Comparison of ENCODE assay signal across 36 cellular contexts in the genomic region with DNA sequence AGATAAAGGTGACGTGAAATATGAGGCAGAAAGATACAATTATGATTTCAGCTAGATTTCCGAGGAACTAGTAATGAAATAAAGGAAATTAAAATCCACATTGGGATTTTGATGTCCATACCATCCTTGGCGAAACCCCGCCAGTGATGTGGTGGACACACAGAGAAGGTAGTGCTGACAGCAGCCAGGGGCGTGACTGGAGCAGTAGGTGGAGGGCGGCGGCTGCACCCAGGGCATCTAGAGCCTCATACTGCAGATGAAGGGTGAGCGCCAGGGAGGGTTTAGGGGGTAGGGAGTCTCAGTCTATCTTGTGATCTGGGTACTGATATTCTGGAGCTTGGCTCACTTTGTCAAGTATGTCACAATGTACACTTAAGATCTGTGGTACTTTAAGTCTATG.
"Had no signal": no experiment of that assay in that cellular context is flagged by ENCODE, and none has a peak within 500 bp of the region (broad histone marks: within the 10 kb centered on the region; RNA-seq: fewer than 3 reads in every experiment).

No MANE protein-coding gene starts in this region.

- H3K4me1 ChIP-seq: adrenal gland, body of pancreas, breast epithelium had no signal

- H3K27ac Mint-ChIP-seq: activated B cell treated with CpG ODN at 0.5 μM for 24 hours; activated CD4-positive, alpha-beta memory T cell treated with anti-CD3 and anti-CD28 coated beads for 36 hours; activated CD4-positive, alpha-beta T cell treated with anti-CD3 and anti-CD28 coated beads, Interleukin-2, amount 10 ng/mL, durations not matched to agents 24 days and 14 days; activated CD8-positive, alpha-beta T cell treated with anti-CD3 and anti-CD28 coated beads for 36 hours; activated naive CD4-positive, alpha-beta T cell treated with anti-CD3 and anti-CD28 coated beads for 36 hours; activated naive CD4-positive, alpha-beta T cell treated with anti-CD3 and anti-CD28 coated beads, Interleukin-2, amount 50 U/mL, for 72 hours; activated naive CD8-positive, alpha-beta T cell treated with anti-CD3 and anti-CD28 coated beads for 36 hours; activated T-cell treated with anti-CD3 and anti-CD28 coated beads, Interleukin-2, amount 50 U/mL, for 72 hours; activated T-helper 1 cell treated with anti-CD3 and anti-CD28 coated beads, Interleukin-12 subunit alpha, Interleukin-12 subunit beta, Interleukin-2, Interleukin-4 antibody, amounts not matched to agents 30 ng/mL and 10 ng/mL and 1 ng/mL, durations not matched to agents 14 hours and 24 hours and 36 hours; activated T-helper 17 cell treated with anti-CD3 and anti-CD28 coated beads, Interleukin-2, amount 50 U/mL, for 72 hours; T-helper 1 cell treated with Interleukin-12 subunit alpha and Interleukin-12 subunit beta and Interleukin-4 antibody, amounts not matched to agents 30 μg/mL and 1 μg/mL, for 36 hours; T-helper 2 cell treated with Interferon-gamma antibody and Interleukin-4, amounts not matched to agents 5 μg/mL and 100 μg/mL, for 36 hours had no signal

- H3K36me3 Mint-ChIP-seq: activated CD4-positive, alpha-beta memory T cell treated with anti-CD3 and anti-CD28 coated beads for 36 hours; activated naive CD8-positive, alpha-beta T cell treated with anti-CD3 and anti-CD28 coated beads for 36 hours had no signal

- H3K36me3 ChIP-seq: adrenal gland, brain microvascular endothelial cell, breast epithelium had no signal

- H3K4me3 Mint-ChIP-seq: activated B cell treated with CpG ODN at 0.5 μM for 24 hours; activated CD4-positive, alpha-beta memory T cell treated with anti-CD3 and anti-CD28 coated beads for 36 hours; activated CD4-positive, alpha-beta T cell treated with anti-CD3 and anti-CD28 coated beads, Interleukin-2, amount 10 ng/mL, durations not matched to agents 24 days and 14 days; activated CD8-positive, alpha-beta T cell treated with anti-CD3 and anti-CD28 coated beads for 36 hours; activated naive CD4-positive, alpha-beta T cell treated with anti-CD3 and anti-CD28 coated beads for 36 hours; activated naive CD8-positive, alpha-beta T cell treated with anti-CD3 and anti-CD28 coated beads for 36 hours; activated T-cell treated with anti-CD3 and anti-CD28 coated beads, Interleukin-2, amount 50 U/mL, for 4 hours; activated T-cell treated with anti-CD3 and anti-CD28 coated beads, Interleukin-2, amount 50 U/mL, for 72 hours; activated T-helper 1 cell treated with anti-CD3 and anti-CD28 coated beads, Interleukin-12 subunit alpha, Interleukin-12 subunit beta, Interleukin-2, Interleukin-4 antibody, amounts not matched to agents 30 ng/mL and 10 ng/mL and 1 ng/mL, durations not matched to agents 14 hours and 24 hours and 36 hours; activated T-helper 17 cell treated with anti-CD3 and anti-CD28 coated beads, Interleukin-2, amount 50 U/mL, for 72 hours; T-helper 1 cell treated with Interleukin-12 subunit alpha and Interleukin-12 subunit beta and Interleukin-4 antibody, amounts not matched to agents 30 μg/mL and 1 μg/mL, for 36 hours; T-helper 2 cell treated with Interferon-gamma antibody and Interleukin-4, amounts not matched to agents 5 μg/mL and 100 μg/mL, for 36 hours had no signal

- H3K27ac ChIP-seq: adrenal gland, body of pancreas, brain microvascular endothelial cell, breast epithelium, VCaP had no signal

- H3K4me3 ChIP-seq: adrenal gland, body of pancreas, breast epithelium had no signal

- H3K27me3 ChIP-seq: adrenal gland, body of pancreas, brain microvascular endothelial cell, breast epithelium had no signal

- H3K9me3 Mint-ChIP-seq: activated T-helper 1 cell treated with anti-CD3 and anti-CD28 coated beads, Interleukin-12 subunit alpha, Interleukin-12 subunit beta, Interleukin-2, Interleukin-4 antibody, amounts not matched to agents 30 ng/mL and 10 ng/mL and 1 ng/mL, durations not matched to agents 14 hours and 24 hours and 36 hours had no signal

- ATAC-seq: activated CD8-positive, alpha-beta T cell treated with anti-CD3 and anti-CD28 coated beads for 36 hours; activated naive CD4-positive, alpha-beta T cell treated with anti-CD3 and anti-CD28 coated beads, Interleukin-2, amount 50 U/mL, for 72 hours; activated T-cell treated with anti-CD3 and anti-CD28 coated beads, Interleukin-2, amount 50 U/mL, for 4 hours; activated T-cell treated with anti-CD3 and anti-CD28 coated beads, Interleukin-2, amount 50 U/mL, for 72 hours; activated T-helper 17 cell treated with anti-CD3 and anti-CD28 coated beads, Interleukin-2, amount 50 U/mL, for 72 hours; body of pancreas had no signal

- H3K4me1 Mint-ChIP-seq: activated B cell treated with CpG ODN at 0.5 μM for 24 hours; activated CD4-positive, alpha-beta T cell treated with anti-CD3 and anti-CD28 coated beads, Interleukin-2, amount 10 ng/mL, durations not matched to agents 24 days and 14 days; activated naive CD8-positive, alpha-beta T cell treated with anti-CD3 and anti-CD28 coated beads for 36 hours; activated T-helper 17 cell treated with anti-CD3 and anti-CD28 coated beads, Interleukin-2, amount 50 U/mL, for 72 hours had no signal

- DNase-seq: activated B cell treated with CpG ODN at 0.5 μM for 24 hours; activated CD4-positive, alpha-beta memory T cell treated with anti-CD3 and anti-CD28 coated beads for 36 hours; activated CD4-positive, alpha-beta T cell treated with anti-CD3 and anti-CD28 coated beads for 4 hours; activated CD4-positive, alpha-beta T cell treated with anti-CD3 and anti-CD28 coated beads, Interleukin-2, amount 10 ng/mL, durations not matched to agents 24 days and 14 days; activated CD4-positive, alpha-beta T cell treated with anti-CD3 and anti-CD28 coated beads, Interleukin-2, amount 50 U/mL, for 1 hour; activated CD4-positive, alpha-beta T cell treated with anti-CD3 and anti-CD28 coated beads, Interleukin-2, amount 50 U/mL, for 4 hours; activated CD4-positive, CD25-positive, alpha-beta regulatory T cell treated with anti-CD3 and anti-CD28 coated beads, Interleukin-2, amount 50 U/mL, for 72 hours; activated CD8-positive, alpha-beta memory T cell treated with anti-CD3 and anti-CD28 coated beads, Interleukin-2, amount 50 U/mL, for 4 hours; activated CD8-positive, alpha-beta T cell treated with anti-CD3 and anti-CD28 coated beads for 36 hours; activated effector memory CD4-positive, alpha-beta T cell treated with anti-CD3 and anti-CD28 coated beads, Interleukin-2, amount 50 U/mL, for 16 hours; activated gamma-delta T cell treated with Interleukin-2 at 50 U/mL for 16 hours; activated naive CD4-positive, alpha-beta T cell; activated naive CD4-positive, alpha-beta T cell treated with anti-CD3 and anti-CD28 coated beads for 36 hours; activated naive CD4-positive, alpha-beta T cell treated with anti-CD3 and anti-CD28 coated beads, Interleukin-2, amount 50 U/mL, for 16 hours; activated naive CD8-positive, alpha-beta T cell treated with anti-CD3 and anti-CD28 coated beads for 36 hours; activated T-cell treated with anti-CD3 and anti-CD28 coated beads for 4 hours; activated T-cell treated with anti-CD3 and anti-CD28 coated beads, Interleukin-2, amount 50 U/mL, for 1 hour; activated T-cell treated with anti-CD3 and anti-CD28 coated beads, Interleukin-2, amount 50 U/mL, for 4 hours; activated T-cell treated with anti-CD3 and anti-CD28 coated beads, Interleukin-2, amount 50 U/mL, for 72 hours; adrenal gland; amniotic stem cell; aorta; body of pancreas; brain microvascular endothelial cell; central memory CD4-positive, alpha-beta T cell; SW 1271; T-helper 1 cell; T-helper 2 cell; T-helper 9 cell had no signal

- H3K9me3 ChIP-seq: adrenal gland, body of pancreas had no signal

- H3K27me3 Mint-ChIP-seq: activated B cell treated with CpG ODN at 0.5 μM for 24 hours; activated CD4-positive, alpha-beta memory T cell treated with anti-CD3 and anti-CD28 coated beads for 36 hours; activated CD4-positive, alpha-beta T cell treated with anti-CD3 and anti-CD28 coated beads, Interleukin-2, amount 10 ng/mL, durations not matched to agents 24 days and 14 days; activated CD8-positive, alpha-beta T cell treated with anti-CD3 and anti-CD28 coated beads for 36 hours; activated naive CD8-positive, alpha-beta T cell treated with anti-CD3 and anti-CD28 coated beads for 36 hours; activated T-helper 17 cell treated with anti-CD3 and anti-CD28 coated beads, Interleukin-2, amount 50 U/mL, for 72 hours had no signal
